20 cellular contexts compared by ENCODE assay signal in genomic region chr5:73998496-73998895, GRCh38.
DNase-seq lines count a peak whose midpoint lies in the region; ATAC-seq and TF ChIP-seq lines count a peak whose summit lies in the region.
"Had no signal": no experiment of that assay in that cellular context is flagged by ENCODE, and none has a peak within 500 bp of the region (broad histone marks: within the 10 kb centered on the region; RNA-seq: fewer than 3 reads in every experiment).

No MANE protein-coding gene starts in this region.

- H3K27me3 ChIP-seq in neural cell (ENCODE audit: insufficient read depth, low read depth, low read length), result no peaks in the 10 kb centered on the region
- H3K27me3 ChIP-seq: foreskin keratinocyte, testis had no signal

- no peaks in the 10 kb centered on the region for H3K9me3 Mint-ChIP-seq in activated CD4-positive, alpha-beta memory T cell treated with anti-CD3 and anti-CD28 coated beads, Interleukin-2, amount 10 ng/mL, durations not matched to agents 7 days and 5 days
- H3K9me3 Mint-ChIP-seq: central memory CD8-positive, alpha-beta T cell; T-helper 1 cell treated with Interleukin-12 subunit alpha and Interleukin-12 subunit beta and Interleukin-4 antibody, amounts not matched to agents 30 μg/mL and 1 μg/mL, for 36 hours had no signal

- H3K79me2 ChIP-seq in neural cell (replicated peaks; ENCODE audit: insufficient read depth, low read length), result no peaks in the 10 kb centered on the region
- H3K79me2 ChIP-seq: parathyroid adenoma had no signal

- H3K4me1 Mint-ChIP-seq in activated CD4-positive, alpha-beta memory T cell treated with anti-CD3 and anti-CD28 coated beads, Interleukin-2, amount 10 ng/mL, durations not matched to agents 7 days and 5 days, result no peaks in the 10 kb centered on the region
- H3K4me1 Mint-ChIP-seq: activated naive CD8-positive, alpha-beta T cell treated with anti-CD3 and anti-CD28 coated beads, Interleukin-2, amount 10 ng/mL, durations not matched to agents 7 days and 5 days; CD4-positive, alpha-beta memory T cell; central memory CD8-positive, alpha-beta T cell had no signal

- DNase-seq in NCI-H2171 treated with DMSO at 0.1 percent for 48 hours (lab: John Stamatoyannopoulos, UW) (peak; percentile 71), NCI-H2171 (lab: John Stamatoyannopoulos, UW) (no peak), NCI-H524 treated with DMSO at 0.1 percent for 48 hours (lab: John Stamatoyannopoulos, UW) (peak; percentile 63), epithelial cell of prostate (ENCODE audit: low read depth, low spot score) (peak; percentile 36), 8988T (no peak)
- DNase-seq in activated CD4-positive, alpha-beta memory T cell treated with anti-CD3 and anti-CD28 coated beads, Interleukin-2, amount 10 ng/mL, durations not matched to agents 7 days and 5 days, result no peak
- DNase-seq: activated CD8-positive, alpha-beta T cell treated with anti-CD3 and anti-CD28 coated beads, Interleukin-2, amount 10 ng/mL, durations not matched to agents 7 days and 5 days; activated naive CD8-positive, alpha-beta T cell treated with anti-CD3 and anti-CD28 coated beads, Interleukin-2, amount 10 ng/mL, durations not matched to agents 7 days and 5 days; activated T-cell treated with anti-CD3 and anti-CD28 coated beads, Interleukin-2, amount 50 U/mL, for 48 hours; CD4-positive, alpha-beta memory T cell; effector memory CD4-positive, alpha-beta T cell; testis had no signal

- ATAC-seq in GM19452 (IDR thresholded peaks at IDR 0.05; ENCODE audit: unreplicated experiment), result no peak
- ATAC-seq: activated CD8-positive, alpha-beta T cell treated with anti-CD3 and anti-CD28 coated beads, Interleukin-2, amount 10 ng/mL, durations not matched to agents 7 days and 5 days; left lobe of liver; WTC11 had no signal

- no peak for TF ChIP-seq CTCF in neural cell (IDR thresholded peaks at IDR 0.05; ENCODE audit: poor library complexity, severe bottlenecking)

- no peak overlapping the region for H3K9ac ChIP-seq in neural cell (ENCODE audit: low read length)
- H3K9ac ChIP-seq: parathyroid adenoma had no signal

- H3K27me3 Mint-ChIP-seq in activated CD4-positive, alpha-beta memory T cell treated with anti-CD3 and anti-CD28 coated beads, Interleukin-2, amount 10 ng/mL, durations not matched to agents 7 days and 5 days, result peaks cover 10% of the 10 kb centered on the region

- H3K4me2 ChIP-seq in neural cell (ENCODE audit: low read length), result no peak overlapping the region

- no peaks in the 10 kb centered on the region for H3K36me3 ChIP-seq in neural cell (ENCODE audit: insufficient read depth, low read length)

- no peak for TF ChIP-seq RAD21 in neural cell (conservative IDR thresholded peaks at IDR 0.05)

- peak overlapping the region; percentile 20 for H3K27ac ChIP-seq in epithelial cell of prostate
- H3K27ac ChIP-seq in neural cell (ENCODE audit: low read length), result no peak overlapping the region
- H3K27ac ChIP-seq: foreskin keratinocyte, parathyroid adenoma, testis had no signal

- no peaks in the 10 kb centered on the region for H3K36me3 Mint-ChIP-seq in activated CD4-positive, alpha-beta memory T cell treated with anti-CD3 and anti-CD28 coated beads, Interleukin-2, amount 10 ng/mL, durations not matched to agents 7 days and 5 days (ENCODE audit: low read depth)
- H3K36me3 Mint-ChIP-seq: activated naive CD8-positive, alpha-beta T cell treated with anti-CD3 and anti-CD28 coated beads, Interleukin-2, amount 10 ng/mL, durations not matched to agents 7 days and 5 days; CD4-positive, alpha-beta memory T cell had no signal

- no peaks in the 10 kb centered on the region for H3F3A ChIP-seq in neural cell (ENCODE audit: insufficient read depth, low read length, poor library complexity, severe bottlenecking)

- no peaks in the 10 kb centered on the region for H3K9me3 ChIP-seq in neural cell (ENCODE audit: low read length)
- H3K9me3 ChIP-seq: testis had no signal

- CTCF ChIA-PET in activated CD4-positive, alpha-beta memory T cell treated with anti-CD3 and anti-CD28 coated beads, Interleukin-2, amount 10 ng/mL, durations not matched to agents 7 days and 5 days (lab: Charles Lee), result no interaction called here

- H4K20me1 ChIP-seq in neural cell (ENCODE audit: insufficient read depth), result no peaks in the 10 kb centered on the region

- no peak for TF ChIP-seq EP300 in neural cell (conservative IDR thresholded peaks at IDR 0.05; ENCODE audit: poor library complexity, severe bottlenecking)

- POLR2A ChIA-PET in activated CD4-positive, alpha-beta memory T cell treated with anti-CD3 and anti-CD28 coated beads, Interleukin-2, amount 10 ng/mL, durations not matched to agents 7 days and 5 days (lab: Charles Lee), result no interaction called here

- H3K27ac Mint-ChIP-seq in activated CD4-positive, alpha-beta memory T cell treated with anti-CD3 and anti-CD28 coated beads, Interleukin-2, amount 10 ng/mL, durations not matched to agents 7 days and 5 days, result no peak overlapping the region
- H3K27ac Mint-ChIP-seq: activated CD8-positive, alpha-beta T cell treated with anti-CD3 and anti-CD28 coated beads, Interleukin-2, amount 10 ng/mL, durations not matched to agents 7 days and 5 days; activated naive CD8-positive, alpha-beta T cell treated with anti-CD3 and anti-CD28 coated beads, Interleukin-2, amount 10 ng/mL, durations not matched to agents 7 days and 5 days; CD4-positive, alpha-beta memory T cell; T-helper 1 cell treated with Interleukin-12 subunit alpha and Interleukin-12 subunit beta and Interleukin-4 antibody, amounts not matched to agents 30 μg/mL and 1 μg/mL, for 36 hours; WTC11 had no signal

- H2AFZ ChIP-seq in neural cell (ENCODE audit: low read depth, low read length), result no peak overlapping the region
- H2AFZ ChIP-seq: parathyroid adenoma had no signal

- H3K4me3 ChIP-seq in neural cell (ENCODE audit: low read length), result no peak overlapping the region
- H3K4me3 ChIP-seq: testis had no signal

- no peak overlapping the region for H3K4me3 Mint-ChIP-seq in activated CD4-positive, alpha-beta memory T cell treated with anti-CD3 and anti-CD28 coated beads, Interleukin-2, amount 10 ng/mL, durations not matched to agents 7 days and 5 days
- H3K4me3 Mint-ChIP-seq: activated CD8-positive, alpha-beta T cell treated with anti-CD3 and anti-CD28 coated beads, Interleukin-2, amount 10 ng/mL, durations not matched to agents 7 days and 5 days; activated naive CD8-positive, alpha-beta T cell treated with anti-CD3 and anti-CD28 coated beads, Interleukin-2, amount 10 ng/mL, durations not matched to agents 7 days and 5 days; CD4-positive, alpha-beta memory T cell; central memory CD8-positive, alpha-beta T cell; T-helper 1 cell treated with Interleukin-12 subunit alpha and Interleukin-12 subunit beta and Interleukin-4 antibody, amounts not matched to agents 30 μg/mL and 1 μg/mL, for 36 hours; WTC11 had no signal

- H3K9me2 ChIP-seq in neural cell (ENCODE audit: insufficient read depth, low read length), result no peaks in the 10 kb centered on the region

TF ChIP-seq in neural cell, 6 proteins besides CTCF, POLR2A, EP300 and RAD21:
- no peak for TF ChIP-seq MXI1 (conservative IDR thresholded peaks at IDR 0.05; ENCODE audit: poor library complexity, severe bottlenecking)
- peak; percentile 71 for TF ChIP-seq POLR2AphosphoS5 (IDR thresholded peaks at IDR 0.05)
- no peak for TF ChIP-seq TAF1 (IDR thresholded peaks at IDR 0.05; ENCODE audit: low read depth)
- TF ChIP-seq EZH2 (IDR thresholded peaks at IDR 0.05; ENCODE audit: borderline replicate concordance, insufficient read depth, low read length, poor library complexity, severe bottlenecking), result no peak
- TF ChIP-seq REST (IDR thresholded peaks at IDR 0.05; ENCODE audit: borderline replicate concordance), result no peak

Comparison
In these comparisons a context has a peak if more than half of its experiments do, and no peak if none do; other contexts are left out.
1. DNase-seq: peak in NCI-H2171 treated with DMSO at 0.1 percent for 48 hours (single experiment), NCI-H524 treated with DMSO at 0.1 percent for 48 hours (single experiment) and epithelial cell of prostate (single experiment); none in NCI-H2171 (single experiment), activated CD4-positive, alpha-beta memory T cell treated with anti-CD3 and anti-CD28 coated beads, Interleukin-2, amount 10 ng/mL, durations not matched to agents 7 days and 5 days (single experiment) and 8988T (single experiment).